ENCODE assay signal across 34 cellular contexts in the genomic region with DNA sequence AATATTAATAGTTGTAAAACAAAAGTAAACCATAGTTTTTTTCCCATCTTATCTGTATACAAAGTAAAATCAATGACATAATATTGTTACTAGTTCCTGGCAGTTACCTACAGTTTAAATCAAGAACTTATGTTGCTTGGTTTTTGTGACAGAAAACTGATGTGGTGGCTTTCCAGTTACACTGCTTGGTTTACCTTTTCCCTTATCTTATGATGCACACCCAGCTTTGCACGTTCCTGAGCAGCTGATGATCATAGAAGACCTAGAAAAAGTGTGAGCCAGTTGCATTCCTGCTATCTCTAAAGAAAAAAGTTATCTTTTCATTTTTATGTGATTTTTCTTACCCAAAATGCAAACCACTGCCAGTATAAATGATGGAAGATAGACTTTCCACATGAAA. TPM values are rescaled to one million over a fixed set of nuclear protein-coding genes. Genes with fewer than 3 reads are reported as not detected.
"Had no signal": no experiment of that assay in that cellular context is flagged by ENCODE, and none has a peak within 500 bp of the region (broad histone marks: within the 10 kb centered on the region; RNA-seq: fewer than 3 reads in every experiment).

No MANE protein-coding gene starts in this region.

- ATAC-seq: activated naive CD4-positive, alpha-beta T cell treated with anti-CD3 and anti-CD28 coated beads, Interleukin-2, amount 50 U/mL, for 72 hours; activated naive CD8-positive, alpha-beta T cell treated with anti-CD3 and anti-CD28 coated beads, Interleukin-2, amount 50 U/mL, for 24 hours; activated T-cell treated with anti-CD3 and anti-CD28 coated beads, Interleukin-2, amount 50 U/mL, for 4 hours; activated T-cell treated with anti-CD3 and anti-CD28 coated beads, Interleukin-2, amount 50 U/mL, for 72 hours; activated T-helper 17 cell treated with anti-CD3 and anti-CD28 coated beads, Interleukin-2, amount 50 U/mL, for 72 hours; body of pancreas had no signal

- H3K27me3 ChIP-seq: adrenal gland, ascending aorta, body of pancreas, brain microvascular endothelial cell, breast epithelium, cardiac muscle cell had no signal

- H3K4me1 ChIP-seq: adrenal gland, ascending aorta, body of pancreas, breast epithelium had no signal

- FAIRE-seq: astrocyte, bronchial epithelial cell had no signal

- H3K4me3 ChIP-seq: adrenal gland, ascending aorta, body of pancreas, breast epithelium, cardiac muscle cell had no signal

- H3K9me3 ChIP-seq: adrenal gland, ascending aorta, body of pancreas, breast epithelium had no signal

- H3K27ac ChIP-seq: adrenal gland, ascending aorta, body of pancreas, brain microvascular endothelial cell, breast epithelium, cardiac muscle cell had no signal

- H3K36me3 ChIP-seq: adrenal gland, ascending aorta, brain microvascular endothelial cell, breast epithelium, cardiac muscle cell had no signal

- DNase-seq: activated effector memory CD4-positive, alpha-beta T cell treated with anti-CD3 and anti-CD28 coated beads, Interleukin-2, amount 50 U/mL, for 16 hours; activated effector memory CD4-positive, alpha-beta T cell treated with Interleukin-2 at 50 U/mL for 16 hours; activated gamma-delta T cell; activated gamma-delta T cell treated with Interleukin-2 at 50 U/mL for 16 hours; activated naive CD4-positive, alpha-beta T cell; activated naive CD4-positive, alpha-beta T cell treated with anti-CD3 and anti-CD28 coated beads for 36 hours; activated naive CD4-positive, alpha-beta T cell treated with anti-CD3 and anti-CD28 coated beads, Interleukin-2, amount 10 ng/mL, durations not matched to agents 7 days and 5 days; activated naive CD4-positive, alpha-beta T cell treated with anti-CD3 and anti-CD28 coated beads, Interleukin-2, amount 50 U/mL, for 16 hours; activated naive CD4-positive, alpha-beta T cell treated with Interleukin-2 at 50 U/mL for 16 hours; activated naive CD8-positive, alpha-beta T cell treated with anti-CD3 and anti-CD28 coated beads for 36 hours; activated naive CD8-positive, alpha-beta T cell treated with anti-CD3 and anti-CD28 coated beads, Interleukin-2, amount 10 ng/mL, durations not matched to agents 7 days and 5 days; activated naive CD8-positive, alpha-beta T cell treated with anti-CD3 and anti-CD28 coated beads, Interleukin-2, amount 50 U/mL, for 24 hours; activated T-cell treated with anti-CD3 and anti-CD28 coated beads, Interleukin-2, amount 50 U/mL, for 24 hours; activated T-cell treated with anti-CD3 and anti-CD28 coated beads, Interleukin-2, amount 50 U/mL, for 4 hours; activated T-cell treated with anti-CD3 and anti-CD28 coated beads, Interleukin-2, amount 50 U/mL, for 48 hours; activated T-cell treated with anti-CD3 and anti-CD28 coated beads, Interleukin-2, amount 50 U/mL, for 72 hours; adrenal gland; amniotic stem cell; amygdala; anterior cingulate cortex; aorta; body of pancreas; brain microvascular endothelial cell; caudate nucleus; central memory CD4-positive, alpha-beta T cell; cerebellar nuclear complex had no signal

RNA-seq across cellular contexts. Expression of gene LAMP3, which starts 36.4 kb away (rescaled TPM):
- total RNA-seq: ascending aorta, cardiac septum had no signal
- polyA plus RNA-seq: cardiac muscle cell had no signal
